Comparison of ENCODE assay signal across 16 cellular contexts in the genomic region with DNA sequence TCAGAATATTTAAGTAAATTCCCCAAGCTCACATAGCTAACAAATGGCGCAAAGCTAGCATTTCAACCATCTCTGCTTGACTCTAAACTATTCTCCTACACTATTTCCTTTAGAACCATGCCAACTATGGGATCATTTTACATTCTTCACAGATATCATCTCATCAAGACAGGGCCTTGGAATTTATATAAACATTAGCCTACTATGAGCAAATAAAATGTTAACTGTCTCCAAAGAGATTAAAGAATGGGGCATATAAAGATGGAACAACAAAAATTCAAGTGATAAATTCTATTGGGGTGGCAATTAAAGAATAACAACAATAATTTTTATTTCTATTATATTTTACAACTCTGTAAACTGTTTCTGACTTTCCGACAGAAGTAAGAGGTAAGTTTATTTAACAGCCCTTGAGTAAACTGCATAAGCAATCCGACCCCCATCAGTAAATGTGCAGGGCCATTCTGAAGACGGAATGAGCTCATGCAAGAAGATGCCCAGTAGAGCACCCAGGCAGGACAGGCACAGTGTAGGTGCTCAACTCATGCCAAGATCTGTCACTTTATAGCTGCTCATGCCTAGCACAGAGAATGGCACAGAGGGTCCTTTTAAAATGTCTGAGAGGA.
"Had no signal": no experiment of that assay in that cellular context is flagged by ENCODE, and none has a peak within 500 bp of the region (broad histone marks: within the 10 kb centered on the region; RNA-seq: fewer than 3 reads in every experiment).

No MANE protein-coding gene starts in this region.

- H3K27me3 ChIP-seq: colonic mucosa, hepatocyte, ovary, tibial nerve, vagina had no signal

- H3K4me1 ChIP-seq: colonic mucosa, tibial nerve, vagina had no signal

- H3K36me3 ChIP-seq: colonic mucosa, ovary, tibial nerve, vagina, WERI-Rb-1 had no signal

- H3K27me3 Mint-ChIP-seq: activated CD4-positive, alpha-beta memory T cell treated with anti-CD3 and anti-CD28 coated beads, Interleukin-2, amount 10 ng/mL, durations not matched to agents 7 days and 5 days; activated CD4-positive, alpha-beta T cell treated with anti-CD3 and anti-CD28 coated beads for 36 hours; activated naive CD8-positive, alpha-beta T cell treated with anti-CD3 and anti-CD28 coated beads, Interleukin-2, amount 10 ng/mL, durations not matched to agents 7 days and 5 days had no signal

- H3K4me3 ChIP-seq: colonic mucosa, hepatocyte, ovary, skin epidermis, tibial nerve, vagina had no signal

- H3K27ac Mint-ChIP-seq: activated CD4-positive, alpha-beta memory T cell treated with anti-CD3 and anti-CD28 coated beads, Interleukin-2, amount 10 ng/mL, durations not matched to agents 7 days and 5 days; activated CD4-positive, alpha-beta T cell treated with anti-CD3 and anti-CD28 coated beads for 36 hours; activated naive CD8-positive, alpha-beta T cell treated with anti-CD3 and anti-CD28 coated beads, Interleukin-2, amount 10 ng/mL, durations not matched to agents 7 days and 5 days had no signal

- ATAC-seq: activated CD4-positive, alpha-beta T cell treated with anti-CD3 and anti-CD28 coated beads for 36 hours had no signal

- DNase-seq: activated CD4-positive, alpha-beta memory T cell treated with anti-CD3 and anti-CD28 coated beads, Interleukin-2, amount 10 ng/mL, durations not matched to agents 7 days and 5 days; activated CD4-positive, alpha-beta T cell treated with anti-CD3 and anti-CD28 coated beads for 36 hours; activated CD8-positive, alpha-beta memory T cell treated with anti-CD3 and anti-CD28 coated beads, Interleukin-2, amount 50 U/mL, for 48 hours; activated naive CD8-positive, alpha-beta T cell treated with anti-CD3 and anti-CD28 coated beads, Interleukin-2, amount 10 ng/mL, durations not matched to agents 7 days and 5 days; aorta; colonic mucosa; effector CD8-positive, alpha-beta T cell; kidney glomerular epithelial cell; ovary; retina; T1000; WERI-Rb-1 had no signal

- H3K4me1 Mint-ChIP-seq: activated CD4-positive, alpha-beta memory T cell treated with anti-CD3 and anti-CD28 coated beads, Interleukin-2, amount 10 ng/mL, durations not matched to agents 7 days and 5 days; activated CD4-positive, alpha-beta T cell treated with anti-CD3 and anti-CD28 coated beads for 36 hours; activated naive CD8-positive, alpha-beta T cell treated with anti-CD3 and anti-CD28 coated beads, Interleukin-2, amount 10 ng/mL, durations not matched to agents 7 days and 5 days had no signal

- H3K9me3 ChIP-seq: colonic mucosa, ovary, tibial nerve, vagina had no signal

- H3K4me3 Mint-ChIP-seq: activated CD4-positive, alpha-beta memory T cell treated with anti-CD3 and anti-CD28 coated beads, Interleukin-2, amount 10 ng/mL, durations not matched to agents 7 days and 5 days; activated CD4-positive, alpha-beta T cell treated with anti-CD3 and anti-CD28 coated beads for 36 hours; activated naive CD8-positive, alpha-beta T cell treated with anti-CD3 and anti-CD28 coated beads, Interleukin-2, amount 10 ng/mL, durations not matched to agents 7 days and 5 days had no signal

- H3K4me2 ChIP-seq: hepatocyte had no signal

- H3K9me3 Mint-ChIP-seq: activated CD4-positive, alpha-beta memory T cell treated with anti-CD3 and anti-CD28 coated beads, Interleukin-2, amount 10 ng/mL, durations not matched to agents 7 days and 5 days; activated naive CD8-positive, alpha-beta T cell treated with anti-CD3 and anti-CD28 coated beads, Interleukin-2, amount 10 ng/mL, durations not matched to agents 7 days and 5 days had no signal
